ENCODE assay signal across 2 cellular contexts in genomic region chr22:25281675-25282345, GRCh38.
TF ChIP-seq lines count a peak whose summit lies in the region.

No MANE protein-coding gene starts in this region.

TF ChIP-seq in H1, 55 proteins besides CTCF, POLR2A, EP300 and RAD21 (continued from another document and continues in another):
- TF ChIP-seq CBX8 (IDR thresholded peaks at IDR 0.05; ENCODE audit: borderline replicate concordance, low read depth, low read length) (no peak), HDAC2 (IDR thresholded peaks at IDR 0.05; ENCODE audit: borderline replicate concordance in 1 of 2, low read depth in 2 of 2, low read length in 2 of 2) (no peak), KDM1A (IDR thresholded peaks at IDR 0.05; ENCODE audit: borderline replicate concordance, low read length) (0 out of 2 replicates have a peak, but pooled peaks have one; percentile 12), TBP (IDR thresholded peaks at IDR 0.05; ENCODE audit: low read depth, low read length) (no peak), ASH2L (IDR thresholded peaks at IDR 0.05; ENCODE audit: low read length) (no peak), CHD7 (IDR thresholded peaks at IDR 0.05; ENCODE audit: insufficient replicate concordance, low read length) (no peak), SP1 (IDR thresholded peaks at IDR 0.05; ENCODE audit: low read depth, low read length) (no peak), CREB1 (IDR thresholded peaks at IDR 0.05) (no peak), GTF2F1 (IDR thresholded peaks at IDR 0.05; ENCODE audit: borderline replicate concordance, low read depth, low read length) (no peak), SUZ12 (IDR thresholded peaks at IDR 0.05; ENCODE audit: low read length) (peak; percentile 55; the same call in 1 of the 2 replicates), EZH2 (IDR thresholded peaks at IDR 0.05; ENCODE audit: low read depth, low read length, severe bottlenecking) (no peak), KDM4A (IDR thresholded peaks at IDR 0.05; ENCODE audit: low read depth, low read length, severe bottlenecking) (no peak), SIX5 (IDR thresholded peaks at IDR 0.05; ENCODE audit: low read depth, low read length) (no peak), BACH1 (IDR thresholded peaks at IDR 0.05; ENCODE audit: low read length) (no peak), SAP30 (IDR thresholded peaks at IDR 0.05; ENCODE audit: insufficient read depth, insufficient replicate concordance, low read length) (no peak), SP4 (IDR thresholded peaks at IDR 0.05; ENCODE audit: low read length) (no peak), BRCA1 (IDR thresholded peaks at IDR 0.05; ENCODE audit: low read depth, low read length) (no peak), SRF (IDR thresholded peaks at IDR 0.05; ENCODE audit: low read depth, low read length) (no peak), EGR1 (IDR thresholded peaks at IDR 0.05; ENCODE audit: borderline replicate concordance, low read depth, low read length) (no peak), CBX5 (IDR thresholded peaks at IDR 0.05; ENCODE audit: low read depth, low read length) (no peak), KDM5A (IDR thresholded peaks at IDR 0.05; ENCODE audit: low read length) (no peak), SP2 (IDR thresholded peaks at IDR 0.05; ENCODE audit: low read length) (no peak), YY1 (IDR thresholded peaks at IDR 0.05; ENCODE audit: low read depth, low read length) (no peak)

TF ChIP-seq in neural cell, 6 proteins besides CTCF, POLR2A, EP300 and RAD21 (continued from another document):
- TF ChIP-seq, protein P1, sequence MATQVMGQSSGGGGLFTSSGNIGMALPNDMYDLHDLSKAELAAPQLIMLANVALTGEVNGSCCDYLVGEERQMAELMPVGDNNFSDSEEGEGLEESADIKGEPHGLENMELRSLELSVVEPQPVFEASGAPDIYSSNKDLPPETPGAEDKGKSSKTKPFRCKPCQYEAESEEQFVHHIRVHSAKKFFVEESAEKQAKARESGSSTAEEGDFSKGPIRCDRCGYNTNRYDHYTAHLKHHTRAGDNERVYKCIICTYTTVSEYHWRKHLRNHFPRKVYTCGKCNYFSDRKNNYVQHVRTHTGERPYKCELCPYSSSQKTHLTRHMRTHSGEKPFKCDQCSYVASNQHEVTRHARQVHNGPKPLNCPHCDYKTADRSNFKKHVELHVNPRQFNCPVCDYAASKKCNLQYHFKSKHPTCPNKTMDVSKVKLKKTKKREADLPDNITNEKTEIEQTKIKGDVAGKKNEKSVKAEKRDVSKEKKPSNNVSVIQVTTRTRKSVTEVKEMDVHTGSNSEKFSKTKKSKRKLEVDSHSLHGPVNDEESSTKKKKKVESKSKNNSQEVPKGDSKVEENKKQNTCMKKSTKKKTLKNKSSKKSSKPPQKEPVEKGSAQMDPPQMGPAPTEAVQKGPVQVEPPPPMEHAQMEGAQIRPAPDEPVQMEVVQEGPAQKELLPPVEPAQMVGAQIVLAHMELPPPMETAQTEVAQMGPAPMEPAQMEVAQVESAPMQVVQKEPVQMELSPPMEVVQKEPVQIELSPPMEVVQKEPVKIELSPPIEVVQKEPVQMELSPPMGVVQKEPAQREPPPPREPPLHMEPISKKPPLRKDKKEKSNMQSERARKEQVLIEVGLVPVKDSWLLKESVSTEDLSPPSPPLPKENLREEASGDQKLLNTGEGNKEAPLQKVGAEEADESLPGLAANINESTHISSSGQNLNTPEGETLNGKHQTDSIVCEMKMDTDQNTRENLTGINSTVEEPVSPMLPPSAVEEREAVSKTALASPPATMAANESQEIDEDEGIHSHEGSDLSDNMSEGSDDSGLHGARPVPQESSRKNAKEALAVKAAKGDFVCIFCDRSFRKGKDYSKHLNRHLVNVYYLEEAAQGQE (IDR thresholded peaks at IDR 0.05; ENCODE audit: borderline replicate concordance), result no peak
- TF ChIP-seq EZH2 (IDR thresholded peaks at IDR 0.05; ENCODE audit: borderline replicate concordance, insufficient read depth, low read length, poor library complexity, severe bottlenecking) (no peak), SMC3 (conservative IDR thresholded peaks at IDR 0.05; ENCODE audit: poor library complexity) (no peak), MXI1 (conservative IDR thresholded peaks at IDR 0.05; ENCODE audit: poor library complexity, severe bottlenecking) (no peak)
TF ChIP-seq in neural cell: peak in this region for 0.
